ENCODE assay signal across 12 cellular contexts in the genomic region with DNA sequence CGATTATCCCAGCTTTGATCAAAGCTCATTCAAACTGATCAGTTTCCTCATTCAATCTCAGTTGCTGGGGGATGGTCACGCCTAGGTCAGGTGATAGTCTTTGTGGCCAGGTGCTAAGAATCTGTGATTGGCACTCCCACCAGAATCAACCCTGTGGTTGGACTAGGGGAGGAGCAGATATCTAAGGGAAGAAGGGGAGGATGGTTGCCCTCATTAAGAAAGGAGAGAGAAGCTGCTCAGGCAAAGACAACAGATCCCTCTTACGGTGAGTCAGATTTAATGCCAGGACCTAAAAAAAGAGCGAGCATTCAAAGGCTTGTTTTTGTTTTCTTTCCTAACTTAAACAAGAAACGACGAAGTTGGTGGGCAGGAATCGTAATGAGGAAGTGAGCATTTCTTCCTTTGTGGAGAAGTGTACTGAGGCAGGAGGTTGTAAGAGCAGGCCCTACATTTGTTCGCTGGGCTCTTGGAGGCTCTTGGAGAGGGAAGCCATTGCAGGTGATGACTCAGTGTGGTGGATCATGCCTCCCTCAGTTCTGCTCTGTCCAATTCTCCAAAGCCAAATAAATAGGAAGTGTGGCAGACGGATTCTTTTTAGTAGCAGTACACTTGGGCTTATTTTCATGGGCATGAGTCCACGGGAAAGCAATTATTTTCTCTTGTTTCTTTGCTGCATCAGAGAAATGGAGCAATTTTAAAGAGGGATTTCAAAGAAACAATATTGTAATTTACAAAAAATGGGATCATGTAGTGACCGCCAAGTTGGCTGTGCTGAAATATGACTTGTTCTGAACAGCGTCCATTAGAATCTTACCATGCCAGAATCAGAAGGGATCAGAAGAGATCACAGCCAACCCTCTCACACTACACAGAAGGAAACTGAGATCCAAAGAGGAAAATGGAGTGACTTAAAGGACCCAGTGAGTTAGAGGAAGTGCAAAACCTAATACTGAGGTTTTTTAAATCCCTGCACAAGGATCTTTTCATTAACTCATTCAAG. TPM values are rescaled to one million over a fixed set of nuclear protein-coding genes. Genes with fewer than 3 reads are reported as not detected.
DNase-seq lines count a peak whose midpoint lies in the region; ATAC-seq, FAIRE-seq and TF ChIP-seq lines count a peak whose summit lies in the region.
"Had no signal": no experiment of that assay in that cellular context is flagged by ENCODE, and none has a peak within 500 bp of the region (broad histone marks: within the 10 kb centered on the region; RNA-seq: fewer than 3 reads in every experiment).

No MANE protein-coding gene starts in this region.

- DNase-seq in MCF 10A (ENCODE audit: unreplicated experiment) (peak; percentile 22), mammary epithelial cell (no peak), astrocyte of the cerebellum (ENCODE audit: low read depth) (peak; percentile 54), kidney glomerular epithelial cell (lab: John Stamatoyannopoulos, UW) (peak; percentile 43), urothelium cell line (ENCODE audit: low spot score) (peak; percentile 50), omental fat pad (ENCODE audit: low spot score) (no peak)
- DNase-seq: NCI-H510A; stimulated activated CD4-positive, alpha-beta T cell treated with anti-CD3 and anti-CD28 coated beads, Interleukin-1b, Interleukin-23, amount 100 ng/mL, for 48 hours had no signal

- H3K27ac ChIP-seq in mammary epithelial cell (ENCODE audit: insufficient read depth, low read depth, low read length) = no peak overlapping the region
- H3K27ac ChIP-seq: epithelial cell of prostate had no signal

- CTCF ChIA-PET in MCF 10A (lab: Yijun Ruan, JAX) = interaction anchor here (0.6 to 0.7 kb wide), 2 partner anchors 227 to 312 kb away, joined by 3 to 4 read pairs; no protein-coding TSS in a partner anchor
- CTCF ChIA-PET in mammary epithelial cell (lab: Charles Lee; ENCODE audit: low non-redundant PET) = no interaction called here

- H3K36me3 ChIP-seq in mammary epithelial cell (ENCODE audit: insufficient read depth, low read length) = no peaks in the 10 kb centered on the region

- no peak overlapping the region for H3K4me2 ChIP-seq in mammary epithelial cell (ENCODE audit: insufficient read depth, low read depth, low read length)

- no peaks in the 10 kb centered on the region for H3K27me3 ChIP-seq in mammary epithelial cell (ENCODE audit: insufficient read depth, low read length)

- TF ChIP-seq CTCF in MCF 10A (IDR thresholded peaks at IDR 0.05; ENCODE audit: unreplicated experiment) (no peak), mammary epithelial cell (conservative IDR thresholded peaks at IDR 0.05 in 1 of 2, IDR thresholded peaks at IDR 0.05 in 1 of 2; ENCODE audit: extremely low read depth in 1 of 2, insufficient read depth in 1 of 2, low read depth in 1 of 2, low read length in 2 of 2) (no peak), astrocyte of the cerebellum (IDR thresholded peaks at IDR 0.05; ENCODE audit: low read depth, low read length, missing control alignments) (no peak), omental fat pad (IDR thresholded peaks at IDR 0.05) (no peak)

- peaks cover 12% of the 10 kb centered on the region for H3K4me1 ChIP-seq in mammary epithelial cell (ENCODE audit: insufficient read depth, low read length)

- no peaks in the 10 kb centered on the region for H3K9me3 ChIP-seq in mammary epithelial cell (replicated peaks; ENCODE audit: insufficient read depth, low read length)

- H3K4me3 Mint-ChIP-seq in MCF 10A (ENCODE audit: unreplicated experiment) = no peak overlapping the region

- POLR2A ChIA-PET in MCF 10A (lab: Yijun Ruan, JAX) = no interaction called here

- no peak overlapping the region for H2AFZ ChIP-seq in mammary epithelial cell (ENCODE audit: low read depth, low read length)

- no peaks in the 10 kb centered on the region for H3K79me2 ChIP-seq in mammary epithelial cell (ENCODE audit: insufficient read depth, low read length)

- dilution Hi-C loops in mammary epithelial cell (cut with HindIII; ENCODE audit: low sequenced_read_pairs) = no loop called here

- H3K27ac Mint-ChIP-seq in MCF 10A (ENCODE audit: low read depth, unreplicated experiment) = no peak overlapping the region

- H4K20me1 ChIP-seq in mammary epithelial cell (ENCODE audit: insufficient read depth, low read length) = no peaks in the 10 kb centered on the region

- H3K36me3 Mint-ChIP-seq in MCF 10A (ENCODE audit: insufficient read depth, unreplicated experiment) = no peaks in the 10 kb centered on the region

- H3K4me1 Mint-ChIP-seq in MCF 10A (ENCODE audit: insufficient read depth, unreplicated experiment) = no peaks in the 10 kb centered on the region

- WGBS in mammary epithelial cell (ENCODE audit: low coverage, missing lambda C conversion rate) = 95% methylated on average over 8 of the region's 12 CpGs

- BruUV-seq in MCF 10A (replicated peaks; lab: Mats Ljungman, UMichigan) (no TSS peak), mammary epithelial cell (replicated peaks; lab: Mats Ljungman, UMichigan) (no TSS peak)

- intact Hi-C loops in MCF 10A (cut with micrococcal nuclease) = no loop called here
- intact Hi-C loops in mammary epithelial cell (cut with micrococcal nuclease) = no loop called here

- no peak overlapping the region for H3K4me3 ChIP-seq in mammary epithelial cell (replicated peaks in 1 of 3; ENCODE audit: insufficient read depth in 1 of 3, low read depth in 2 of 3, low read length in 3 of 3)
- no peak overlapping the region for H3K4me3 ChIP-seq in astrocyte of the cerebellum (ENCODE audit: low read depth, low read length)

- H3K9ac ChIP-seq in mammary epithelial cell (ENCODE audit: insufficient read depth, low read length) = no peak overlapping the region

- peaks cover 16% of the 10 kb centered on the region for H3K27me3 Mint-ChIP-seq in MCF 10A (ENCODE audit: insufficient read depth, unreplicated experiment)

- in situ Hi-C loops in mammary epithelial cell (cut with MboI; ENCODE audit: low sequenced_read_pairs in 2 of 2) = no loop called here
- in situ Hi-C loops in astrocyte of the cerebellum (cut with HindIII; ENCODE audit: low sequenced_read_pairs) = no loop called here

- H3K9me3 Mint-ChIP-seq in MCF 10A (ENCODE audit: unreplicated experiment) = no peaks in the 10 kb centered on the region

- FAIRE-seq in urothelium cell line (lab: Jason Lieb, UNC) = no peak

- ATAC-seq in omental fat pad (ENCODE audit: low FRiP score) (no peak), HG02885 (IDR thresholded peaks at IDR 0.05; ENCODE audit: poor library complexity, unreplicated experiment) (no peak), HG03108 (IDR thresholded peaks at IDR 0.05; ENCODE audit: unreplicated experiment) (no peak)
- ATAC-seq: HCT116 had no signal

RNA-seq across cellular contexts. Expression of gene TGFBR1, which starts 18.7 kb away (rescaled TPM):
- total RNA-seq in MCF 10A (2022) = 27.6 and 29.4 TPM in 2 replicates
- 100 to 1,000 TPM in 1 of 2 donors, 10 to 100 TPM in 1; 48.2 to 102 TPM for total RNA-seq in mammary epithelial cell
- polyA plus RNA-seq in mammary epithelial cell = 20.5 TPM
- 107 TPM for polyA minus RNA-seq in mammary epithelial cell
- total RNA-seq in omental fat pad = 10 to 100 TPM; 20.9 to 35.2 (median 30.9) TPM

Comparison
In these comparisons a context has a peak if more than half of its experiments do, and no peak if none do; other contexts are left out.
1. DNase-seq: peak in MCF 10A (single experiment), astrocyte of the cerebellum (single experiment), kidney glomerular epithelial cell (single experiment) and urothelium cell line (single experiment); none in mammary epithelial cell (single experiment) and omental fat pad (single experiment).